20 cellular contexts compared by ENCODE assay signal in genomic region chr12:51947597-51947996, GRCh38. TPM values are rescaled to one million over a fixed set of nuclear protein-coding genes. Genes with fewer than 3 reads are reported as not detected.
A peak's percentile ranks its signal among the peaks of the same experiment; 100 is the strongest.
DNase-seq lines count a peak whose midpoint lies in the region; ATAC-seq and TF ChIP-seq lines count a peak whose summit lies in the region.
"Had no signal": no experiment of that assay in that cellular context is flagged by ENCODE, and none has a peak within 500 bp of the region (broad histone marks: within the 10 kb centered on the region; RNA-seq: fewer than 3 reads in every experiment).

No MANE protein-coding gene starts in this region.

- peaks cover 7% of the 10 kb centered on the region for H3K4me1 Mint-ChIP-seq in activated CD8-positive, alpha-beta memory T cell treated with anti-CD3 and anti-CD28 coated beads, Interleukin-2, amount 10 ng/mL, durations not matched to agents 7 days and 5 days
- peaks cover 3% of the 10 kb centered on the region for H3K4me1 Mint-ChIP-seq in endothelial cell (ENCODE audit: unreplicated experiment)
- peaks cover 5% of the 10 kb centered on the region for H3K4me1 Mint-ChIP-seq in osteocyte (ENCODE audit: unreplicated experiment)

- TF ChIP-seq CTCF in endothelial cell (IDR thresholded peaks at IDR 0.05; ENCODE audit: unreplicated experiment) (no peak), osteocyte (IDR thresholded peaks at IDR 0.05) (no peak)

- peak; percentile 38 for DNase-seq in activated CD8-positive, alpha-beta memory T cell treated with anti-CD3 and anti-CD28 coated beads for 24 hours
- no peak for DNase-seq in activated CD8-positive, alpha-beta memory T cell treated with anti-CD3 and anti-CD28 coated beads, Interleukin-2, amount 10 ng/mL, durations not matched to agents 7 days and 5 days
- DNase-seq in endothelial cell (ENCODE audit: low spot score) (no peak), osteocyte (ENCODE audit: extremely low spot score, unreplicated experiment) (peak; percentile 42), GF-D8 (lab: John Stamatoyannopoulos, UW) (no peak), COLO829 (ENCODE audit: low spot score) (no peak)
- DNase-seq: Calu3; CD4-positive, alpha-beta T cell; CD8-positive, alpha-beta memory T cell; COR-L47; DMS53; DMS79 treated with DMSO at 0.1 percent for 48 hours; GM23248; H7 had no signal

- CTCF ChIA-PET in activated CD8-positive, alpha-beta memory T cell treated with anti-CD3 and anti-CD28 coated beads, Interleukin-2, amount 10 ng/mL, durations not matched to agents 7 days and 5 days (lab: Charles Lee), result interaction anchor here (1.0 kb wide), 1 partner anchor 73 kb away, joined by 3 read pairs; no protein-coding TSS in a partner anchor

- ATAC-seq in activated CD8-positive, alpha-beta memory T cell treated with anti-CD3 and anti-CD28 coated beads, Interleukin-2, amount 10 ng/mL, durations not matched to agents 7 days and 5 days, result no peak
- no peak for ATAC-seq in HG03378 (IDR thresholded peaks at IDR 0.05; ENCODE audit: unreplicated experiment)
- ATAC-seq: HCT116 had no signal

- no peak overlapping the region for H3K4me3 Mint-ChIP-seq in activated CD8-positive, alpha-beta memory T cell treated with anti-CD3 and anti-CD28 coated beads, Interleukin-2, amount 10 ng/mL, durations not matched to agents 7 days and 5 days
- H3K4me3 Mint-ChIP-seq in endothelial cell (ENCODE audit: unreplicated experiment) (peak overlapping the region; percentile 17), osteocyte (ENCODE audit: unreplicated experiment) (no peak overlapping the region)
- H3K4me3 Mint-ChIP-seq: B cell, CD14-positive monocyte had no signal

- peaks cover 9% of the 10 kb centered on the region for H3K9me3 Mint-ChIP-seq in activated CD8-positive, alpha-beta memory T cell treated with anti-CD3 and anti-CD28 coated beads, Interleukin-2, amount 10 ng/mL, durations not matched to agents 7 days and 5 days (ENCODE audit: low read depth)
- H3K9me3 Mint-ChIP-seq in endothelial cell (ENCODE audit: unreplicated experiment) (peaks cover 14% of the 10 kb centered on the region), osteocyte (ENCODE audit: unreplicated experiment) (peaks cover 17% of the 10 kb centered on the region)
- H3K9me3 Mint-ChIP-seq: CD4-positive, alpha-beta T cell had no signal

- H3K27me3 Mint-ChIP-seq in activated CD8-positive, alpha-beta memory T cell treated with anti-CD3 and anti-CD28 coated beads, Interleukin-2, amount 10 ng/mL, durations not matched to agents 7 days and 5 days, result peaks cover 56% of the 10 kb centered on the region
- peaks cover 9% of the 10 kb centered on the region for H3K27me3 Mint-ChIP-seq in endothelial cell (ENCODE audit: unreplicated experiment)
- H3K27me3 Mint-ChIP-seq in osteocyte (ENCODE audit: unreplicated experiment), result peaks cover 32% of the 10 kb centered on the region
- H3K27me3 Mint-ChIP-seq: CD4-positive, alpha-beta T cell had no signal

- peaks cover 3% of the 10 kb centered on the region for H3K36me3 Mint-ChIP-seq in activated CD8-positive, alpha-beta memory T cell treated with anti-CD3 and anti-CD28 coated beads, Interleukin-2, amount 10 ng/mL, durations not matched to agents 7 days and 5 days
- H3K36me3 Mint-ChIP-seq in endothelial cell (ENCODE audit: low read depth, unreplicated experiment), result peaks cover 17% of the 10 kb centered on the region
- H3K36me3 Mint-ChIP-seq in osteocyte (ENCODE audit: unreplicated experiment), result no peaks in the 10 kb centered on the region

- H3K27ac Mint-ChIP-seq in activated CD8-positive, alpha-beta memory T cell treated with anti-CD3 and anti-CD28 coated beads, Interleukin-2, amount 10 ng/mL, durations not matched to agents 7 days and 5 days, result no peak overlapping the region
- H3K27ac Mint-ChIP-seq in endothelial cell (ENCODE audit: unreplicated experiment) (no peak overlapping the region), osteocyte (ENCODE audit: unreplicated experiment) (no peak overlapping the region)
- H3K27ac Mint-ChIP-seq: B cell; CD14-positive monocyte; CD4-positive, alpha-beta T cell; CD8-positive, alpha-beta memory T cell had no signal

RNA-seq across cellular contexts. Expression of gene ACVR1B, which starts 3.9 kb away (rescaled TPM):
- 1 to 10 TPM; 3.5 to 4.3 TPM for total RNA-seq in activated CD8-positive, alpha-beta memory T cell treated with anti-CD3 and anti-CD28 coated beads, Interleukin-2, amount 10 ng/mL, durations not matched to agents 7 days and 5 days
- total RNA-seq in endothelial cell (ENCODE audit: unreplicated experiment) (30.5 TPM), osteocyte (15.2 and 15.8 TPM in 2 replicates)

RNA-seq across cellular contexts. Expression of gene ACVRL1, which starts 40.3 kb away (rescaled TPM):
- total RNA-seq in activated CD8-positive, alpha-beta memory T cell treated with anti-CD3 and anti-CD28 coated beads, Interleukin-2, amount 10 ng/mL, durations not matched to agents 7 days and 5 days, result not detected
- total RNA-seq in endothelial cell (ENCODE audit: unreplicated experiment), result 395 TPM
- total RNA-seq in osteocyte, result not detected in 2 replicates
- total RNA-seq: B cell; Calu3; CD4-positive, alpha-beta T cell had no signal

RNA-seq across cellular contexts. Expression of gene TAMALIN, which starts 59.1 kb away (rescaled TPM):
- total RNA-seq in activated CD8-positive, alpha-beta memory T cell treated with anti-CD3 and anti-CD28 coated beads, Interleukin-2, amount 10 ng/mL, durations not matched to agents 7 days and 5 days, result 1 to 10 TPM; 1.8 to 2.2 TPM
- 29.7 TPM for total RNA-seq in endothelial cell (ENCODE audit: unreplicated experiment)
- total RNA-seq in osteocyte, result 22.5 and 25.5 TPM in 2 replicates
- total RNA-seq: Calu3 had no signal

RNA-seq across cellular contexts. Expression of gene ANKRD33, which starts 59.7 kb away (rescaled TPM):
- total RNA-seq in activated CD8-positive, alpha-beta memory T cell treated with anti-CD3 and anti-CD28 coated beads, Interleukin-2, amount 10 ng/mL, durations not matched to agents 7 days and 5 days, result not detected
- total RNA-seq in endothelial cell (ENCODE audit: unreplicated experiment), result 0.31 TPM
- total RNA-seq in osteocyte, result not detected in 2 replicates
- total RNA-seq: B cell; Calu3; CD4-positive, alpha-beta T cell; CD8-positive, alpha-beta memory T cell; Daoy; G401; GM23248 had no signal

Comparison
In these comparisons a context has a peak if more than half of its experiments do, and no peak if none do; other contexts are left out.
1. DNase-seq: peak in activated CD8-positive, alpha-beta memory T cell treated with anti-CD3 and anti-CD28 coated beads for 24 hours (single experiment) and osteocyte (single experiment); none in activated CD8-positive, alpha-beta memory T cell treated with anti-CD3 and anti-CD28 coated beads, Interleukin-2, amount 10 ng/mL, durations not matched to agents 7 days and 5 days (single experiment), endothelial cell (single experiment), GF-D8 (single experiment) and COLO829 (single experiment).
2. RNA of gene ACVRL1, which starts 40.3 kb away (total RNA-seq): 395 TPM in endothelial cell (single experiment); not detected in activated CD8-positive, alpha-beta memory T cell treated with anti-CD3 and anti-CD28 coated beads, Interleukin-2, amount 10 ng/mL, durations not matched to agents 7 days and 5 days and not detected in osteocyte; every median in the first group is over 100 times any median in the second.